In the genomic region with DNA sequence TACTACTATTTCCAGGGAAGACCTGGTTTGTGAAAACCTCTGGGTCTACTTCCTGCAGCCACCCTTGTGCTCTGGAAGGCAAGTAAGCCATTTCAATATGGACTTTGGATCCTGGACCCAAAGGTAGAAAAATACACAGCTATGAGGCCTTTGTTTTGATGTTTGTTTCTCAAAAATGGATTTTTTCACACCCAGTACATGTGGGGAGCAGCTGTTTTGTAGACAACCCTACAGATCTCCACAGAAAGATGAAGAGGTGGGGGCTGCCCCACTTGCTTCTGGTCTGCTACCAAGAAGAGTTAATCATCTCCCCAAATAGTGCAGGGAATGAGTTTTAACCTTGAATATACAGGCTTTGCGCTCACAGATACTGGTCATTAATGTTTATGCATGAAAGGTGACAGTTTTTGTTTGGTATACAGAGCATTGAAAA, we compare ENCODE assay signal across 9 cellular contexts. TPM values are rescaled to one million over a fixed set of nuclear protein-coding genes. Genes with fewer than 3 reads are reported as not detected.
A peak's percentile ranks its signal among the peaks of the same experiment; 100 is the strongest.
DNase-seq lines count a peak whose midpoint lies in the region; ATAC-seq lines count a peak whose summit lies in the region.
"Had no signal": no experiment of that assay in that cellular context is flagged by ENCODE, and none has a peak within 500 bp of the region (broad histone marks: within the 10 kb centered on the region; RNA-seq: fewer than 3 reads in every experiment).

No MANE protein-coding gene starts in this region.

- intact Hi-C loops in left colon (cut with DNase I, micrococcal nuclease), result no loop called here

- ATAC-seq in GM18907 (IDR thresholded peaks at IDR 0.05; ENCODE audit: unreplicated experiment) (peak; percentile 83), GM21447 (IDR thresholded peaks at IDR 0.05; ENCODE audit: unreplicated experiment) (peak; percentile 69), HG03108 (IDR thresholded peaks at IDR 0.05; ENCODE audit: unreplicated experiment) (peak; percentile 73), HG03457 (IDR thresholded peaks at IDR 0.05; ENCODE audit: unreplicated experiment) (no peak), left colon (no peak)

- DNase-seq in germinal center (ENCODE audit: low spot score) (peak; percentile 51), left colon (no peak), NCI-H128 (lab: John Stamatoyannopoulos, UW; ENCODE audit: unreplicated experiment) (no peak)
- DNase-seq: GDM1, NCI-H69 had no signal

RNA-seq across cellular contexts. Expression of a gene that starts 29.2 kb away (rescaled TPM):
- 1 to 10 TPM; 6.8 to 9.2 TPM for total RNA-seq in left colon

Comparison
In these comparisons a context has a peak if more than half of its experiments do, and no peak if none do; other contexts are left out.
1. ATAC-seq: peak in GM18907 (single experiment), GM21447 (single experiment) and HG03108 (single experiment); none in HG03457 (single experiment) and left colon (single experiment).